In the genomic region with DNA sequence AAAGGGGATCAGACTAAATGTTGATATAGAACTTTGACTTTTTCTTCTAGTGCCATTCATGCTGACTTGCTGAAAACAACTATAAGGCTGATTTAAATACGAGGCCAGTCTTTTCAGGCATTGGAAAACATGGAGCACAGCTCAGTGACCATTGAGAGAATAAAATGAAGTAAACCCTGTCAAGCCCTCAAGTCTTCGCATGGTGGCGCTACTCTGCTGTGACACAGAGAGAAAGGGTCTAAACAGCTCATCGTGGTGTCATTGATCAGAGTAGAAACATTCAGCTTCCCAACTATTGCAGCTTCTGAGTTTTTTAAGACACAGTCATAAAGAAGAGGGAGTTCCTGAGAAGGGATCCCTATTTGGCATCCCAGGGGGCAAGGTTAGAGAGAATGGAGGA, we compare ENCODE assay signal across 13 cellular contexts.
A peak's percentile ranks its signal among the peaks of the same experiment; 100 is the strongest.
DNase-seq lines count a peak whose midpoint lies in the region; ATAC-seq, FAIRE-seq and TF ChIP-seq lines count a peak whose summit lies in the region.
"Had no signal": no experiment of that assay in that cellular context is flagged by ENCODE, and none has a peak within 500 bp of the region (broad histone marks: within the 10 kb centered on the region; RNA-seq: fewer than 3 reads in every experiment).

No MANE protein-coding gene starts in this region.

- DNase-seq in HepG2 (ENCODE audit: low spot score): peak; percentile 46
- no peak for DNase-seq in right lobe of liver
- peak; percentile 38 for DNase-seq in NAMALWA (ENCODE audit: low spot score)
- peak; percentile 9 for DNase-seq in choroid plexus epithelial cell (ENCODE audit: low read depth)
- DNase-seq in ovary: no peak
- no peak for DNase-seq in GM10248 (ENCODE audit: extremely low spot score)
- DNase-seq: activated CD4-positive, alpha-beta T cell treated with anti-CD3 and anti-CD28 coated beads, Interleukin-2, amount 50 U/mL, for 4 hours; Calu3; NCI-H1105 treated with DMSO at 0.1 percent for 48 hours; tibial artery had no signal

- ATAC-seq in HepG2: peak; percentile 89
- no peak for ATAC-seq in right lobe of liver
- ATAC-seq in GM21381 (IDR thresholded peaks at IDR 0.05; ENCODE audit: unreplicated experiment): no peak
- ATAC-seq in HG02571 (IDR thresholded peaks at IDR 0.05; ENCODE audit: unreplicated experiment): no peak

- POLR2A ChIA-PET in HepG2 (lab: Yijun Ruan, JAX) (no interaction called here), GM10248 (lab: Yijun Ruan, JAX) (no interaction called here)

- H3K9ac ChIP-seq in HepG2 (ENCODE audit: insufficient read depth, low read depth, low read length): no peak overlapping the region

- BruUV-seq in HepG2 (replicated peaks; lab: Mats Ljungman, UMichigan): no TSS peak

- H3K27me3 ChIP-seq in HepG2 (ENCODE audit: control insufficient read depth in 1 of 2, insufficient read depth in 2 of 2, low read length in 2 of 2): no peaks in the 10 kb centered on the region
- no peaks in the 10 kb centered on the region for H3K27me3 ChIP-seq in right lobe of liver
- no peaks in the 10 kb centered on the region for H3K27me3 ChIP-seq in ovary
- H3K27me3 ChIP-seq: tibial artery had no signal

- no peak overlapping the region for H3K27ac ChIP-seq in HepG2 (ENCODE audit: extremely low read length, insufficient read depth, low read length)
- H3K27ac ChIP-seq in right lobe of liver: no peak overlapping the region
- no peak overlapping the region for H3K27ac ChIP-seq in ovary
- H3K27ac ChIP-seq: tibial artery had no signal

- H3K4me2 ChIP-seq in HepG2 (ENCODE audit: low read depth, low read length): no peak overlapping the region

- H4K20me1 ChIP-seq in HepG2 (ENCODE audit: insufficient read depth, low read length): no peaks in the 10 kb centered on the region

- TF ChIP-seq CTCF in HepG2 (CRISPR knock-in tag; IDR thresholded peaks at IDR 0.05) (peak; percentile 72), right lobe of liver (IDR thresholded peaks at IDR 0.05) (no peak), choroid plexus epithelial cell (conservative IDR thresholded peaks at IDR 0.05; ENCODE audit: low read depth, low read length) (peak; percentile 29), ovary (IDR thresholded peaks at IDR 0.05) (no peak), GM10248 (IDR thresholded peaks at IDR 0.05; ENCODE audit: control extremely low read depth, extremely low read depth, low read depth, missing control alignments) (no peak)

- in situ Hi-C loops in HepG2 (cut with HindIII; ENCODE audit: extremely low pct_ligation_motif_present, low pct_unique_long_range_greater_than_20kb): loop anchor here (25.0 kb wide), 1 partner anchor 1074 kb away; no protein-coding TSS in a partner anchor

- intact Hi-C loops in HepG2 (cut with micrococcal nuclease; ENCODE audit: unreplicated experiment): loop anchor here (1.0 kb wide), 1 partner anchor 83 kb away; no protein-coding TSS in a partner anchor
- intact Hi-C loops in right lobe of liver (cut with DNase I): no loop called here
- intact Hi-C loops in ovary (cut with DNase I): no loop called here

- 0% methylated on average over 4 of the region's 4 CpGs for WGBS in HepG2 (ENCODE audit: low lambda C conversion rate)
- 58% methylated on average over 4 of the region's 4 CpGs for WGBS in right lobe of liver (ENCODE audit: insufficient coverage, low coverage, low lambda C conversion rate, missing lambda C conversion rate)
- 75 to 88% (median 86%) methylated on average over 4 of the region's 4 CpGs for WGBS in ovary, 3 donors

- TF ChIP-seq RAD21 in HepG2 (CRISPR knock-in tag; IDR thresholded peaks at IDR 0.05): no peak

- peak; percentile 18 for FAIRE-seq in HepG2 (lab: Jason Lieb, UNC)
- FAIRE-seq: GM12892 had no signal

- no peaks in the 10 kb centered on the region for H3K79me2 ChIP-seq in HepG2 (ENCODE audit: insufficient read depth, low read length)

- no peaks in the 10 kb centered on the region for H3K9me3 ChIP-seq in HepG2 (ENCODE audit: low read length)
- H3K9me3 ChIP-seq in right lobe of liver: no peaks in the 10 kb centered on the region
- no peaks in the 10 kb centered on the region for H3K9me3 ChIP-seq in ovary
- H3K9me3 ChIP-seq: tibial artery had no signal

- H3K4me3 ChIP-seq in HepG2 (replicated peaks in 1 of 3; ENCODE audit: insufficient read depth in 1 of 3, low read depth in 2 of 3, low read length in 3 of 3) (no peak overlapping the region), right lobe of liver (no peak overlapping the region), choroid plexus epithelial cell (ENCODE audit: low read depth, low read length) (no peak overlapping the region), ovary (no peak overlapping the region)
- H3K4me3 ChIP-seq: tibial artery had no signal

- TF ChIP-seq EP300 in HepG2 (IDR thresholded peaks at IDR 0.05; ENCODE audit: low read depth in 2 of 2, low read length in 2 of 2): no peak
- TF ChIP-seq EP300 in HepG2 (CRISPR knock-in tag; IDR thresholded peaks at IDR 0.05; ENCODE audit: borderline replicate concordance): no peak
- TF ChIP-seq EP300 in ovary (IDR thresholded peaks at IDR 0.05): no peak

- CTCF ChIA-PET in HepG2 (lab: Yijun Ruan, JAX; ENCODE audit: low intra/inter-chr PET ratio, low total read pairs) (no interaction called here), GM10248 (lab: Yijun Ruan, JAX) (interaction anchor here (1.0 to 1.4 kb wide), 2 partner anchors 10 to 14 kb away, joined by 3 read pairs; no protein-coding TSS in a partner anchor)

- H3K36me3 ChIP-seq in HepG2 (replicated peaks in 1 of 2; ENCODE audit: control insufficient read depth in 1 of 2, insufficient read depth in 2 of 2, low read length in 2 of 2) (no peaks in the 10 kb centered on the region), right lobe of liver (no peaks in the 10 kb centered on the region), ovary (no peaks in the 10 kb centered on the region)
- H3K36me3 ChIP-seq: tibial artery had no signal

- no peaks in the 10 kb centered on the region for H3K4me1 ChIP-seq in HepG2 (ENCODE audit: insufficient read depth, low read length)
- no peaks in the 10 kb centered on the region for H3K4me1 ChIP-seq in right lobe of liver
- no peaks in the 10 kb centered on the region for H3K4me1 ChIP-seq in ovary (ENCODE audit: insufficient read depth)
- H3K4me1 ChIP-seq: tibial artery had no signal

- TF ChIP-seq POLR2A in HepG2 (IDR thresholded peaks at IDR 0.05; ENCODE audit: insufficient read depth in 1 of 2, low read depth in 2 of 2, low read length in 2 of 2): no peak
- TF ChIP-seq POLR2A in right lobe of liver (IDR thresholded peaks at IDR 0.05): no peak
- no peak for TF ChIP-seq POLR2A in ovary (IDR thresholded peaks at IDR 0.05)

- no peak overlapping the region for H2AFZ ChIP-seq in HepG2 (ENCODE audit: low read length)

TF ChIP-seq in HepG2, 621 proteins besides CTCF, POLR2A, EP300 and RAD21:
- TF ChIP-seq SMC3 (IDR thresholded peaks at IDR 0.05; ENCODE audit: low read length) (peak; percentile 40), SOX5 (CRISPR knock-in tag; IDR thresholded peaks at IDR 0.05; ENCODE audit: borderline replicate concordance) (no peak), MAFK (conservative IDR thresholded peaks at IDR 0.05 in 1 of 2, IDR thresholded peaks at IDR 0.05 in 1 of 2; ENCODE audit: low read length in 2 of 2) (0 out of 4 replicates have a peak, but pooled peaks of 1 of the 2 experiments have one; percentile 8), STAG1 (CRISPR knock-in tag; IDR thresholded peaks at IDR 0.05) (peak; percentile 71)
- TF ChIP-seq, protein P1, sequence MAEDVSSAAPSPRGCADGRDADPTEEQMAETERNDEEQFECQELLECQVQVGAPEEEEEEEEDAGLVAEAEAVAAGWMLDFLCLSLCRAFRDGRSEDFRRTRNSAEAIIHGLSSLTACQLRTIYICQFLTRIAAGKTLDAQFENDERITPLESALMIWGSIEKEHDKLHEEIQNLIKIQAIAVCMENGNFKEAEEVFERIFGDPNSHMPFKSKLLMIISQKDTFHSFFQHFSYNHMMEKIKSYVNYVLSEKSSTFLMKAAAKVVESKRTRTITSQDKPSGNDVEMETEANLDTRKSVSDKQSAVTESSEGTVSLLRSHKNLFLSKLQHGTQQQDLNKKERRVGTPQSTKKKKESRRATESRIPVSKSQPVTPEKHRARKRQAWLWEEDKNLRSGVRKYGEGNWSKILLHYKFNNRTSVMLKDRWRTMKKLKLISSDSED (CRISPR knock-in tag; IDR thresholded peaks at IDR 0.05): no peak

Comparison
In these comparisons a context has a peak if more than half of its experiments do, and no peak if none do; other contexts are left out.
1. DNase-seq: peak in HepG2 (single experiment), NAMALWA (single experiment) and choroid plexus epithelial cell (single experiment); none in right lobe of liver (0 of 3), ovary (0 of 5) and GM10248 (single experiment).
2. CTCF ChIP-seq: peak in HepG2 (single experiment) and choroid plexus epithelial cell (single experiment); none in right lobe of liver (0 of 4), ovary (0 of 3) and GM10248 (single experiment).